Comparison of ENCODE assay signal across 8 cellular contexts in the genomic region with DNA sequence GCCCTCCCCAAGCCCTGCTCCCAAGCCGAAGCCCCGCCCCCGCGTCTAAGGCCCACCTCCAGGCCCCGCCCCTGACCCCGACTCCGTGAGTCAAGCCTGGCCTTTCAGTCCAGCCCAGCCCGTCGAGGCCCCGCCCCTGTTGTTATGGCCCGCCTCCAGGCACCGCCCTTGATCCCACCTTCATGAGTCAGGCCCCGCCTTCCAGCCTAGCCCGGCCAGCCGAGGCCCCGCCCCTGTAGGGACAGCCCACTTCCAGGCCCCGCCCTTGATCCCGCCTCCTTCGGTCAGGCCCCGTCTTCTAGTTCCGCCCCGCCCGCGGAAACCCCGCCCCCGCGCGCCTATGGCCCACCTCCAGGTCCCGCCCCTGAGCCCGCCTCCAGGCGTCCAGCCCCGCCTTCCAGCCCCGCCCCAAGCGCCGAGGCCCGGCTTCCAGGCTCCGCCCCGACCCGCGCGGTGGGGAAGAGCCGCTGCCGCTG. TPM values are rescaled to one million over a fixed set of nuclear protein-coding genes. Genes with fewer than 3 reads are reported as not detected.
DNase-seq lines count a peak whose midpoint lies in the region; ATAC-seq, FAIRE-seq and TF ChIP-seq lines count a peak whose summit lies in the region.

No MANE protein-coding gene starts in this region.

- peaks cover 5% of the 10 kb centered on the region; the same call in 1 of the 2 replicates for H3K9me3 Mint-ChIP-seq in WTC11

- POLR2A ChIA-PET in AG04450 (lab: Yijun Ruan, JAX) (interaction anchor here (0.7 to 1.4 kb wide), 4 partner anchors 21 to 164 kb away, joined by 3 to 5 read pairs (median 5); partner anchors contain the start of gene MORC3), WTC11 (lab: Charles Lee) (interaction anchor here (0.7 to 1.7 kb wide), 4 partner anchors 19 to 164 kb away, joined by 3 to 9 read pairs (median 8); partner anchors contain the start of gene MORC3)

- FAIRE-seq in bronchial epithelial cell (lab: Jason Lieb, UNC): no peak

- H3K9me3 ChIP-seq in AG04450 (ENCODE audit: control insufficient read depth, insufficient read depth, low read length) (no peaks in the 10 kb centered on the region; the same call in 1 of the 2 replicates), smooth muscle cell (replicated peaks; ENCODE audit: low read depth) (no peaks in the 10 kb centered on the region)

- no peaks in the 10 kb centered on the region for H3F3A ChIP-seq in smooth muscle cell (ENCODE audit: low read depth)

- ATAC-seq in GM18909 (IDR thresholded peaks at IDR 0.05; ENCODE audit: poor library complexity, unreplicated experiment) (peak; percentile 90), HG03196 (IDR thresholded peaks at IDR 0.05; ENCODE audit: unreplicated experiment) (peak; percentile 87), WTC11 (peak; percentile 94)

- H3K36me3 ChIP-seq in bronchial epithelial cell (ENCODE audit: control insufficient read depth, insufficient read depth, low read length): no peaks in the 10 kb centered on the region
- H3K36me3 ChIP-seq in smooth muscle cell (ENCODE audit: low read depth): no peaks in the 10 kb centered on the region

- no peak overlapping the region for H3K27ac ChIP-seq in AG04450 (ENCODE audit: low read depth, low read length)
- peak overlapping the region; percentile 87 for H3K27ac ChIP-seq in smooth muscle cell (ENCODE audit: low read depth)

- H4K20me1 ChIP-seq in smooth muscle cell (ENCODE audit: low read depth): no peaks in the 10 kb centered on the region

- peak overlapping the region; percentile 87 for H3K9ac ChIP-seq in smooth muscle cell (ENCODE audit: low read depth)

- WGBS in smooth muscle cell (ENCODE audit: low lambda C conversion rate): 0% methylated on average over 21 of the region's 43 CpGs

- H3K36me3 Mint-ChIP-seq in WTC11: no peaks in the 10 kb centered on the region

- H3K4me3 ChIP-seq in AG04450 (ENCODE audit: low read depth, low read length) (peak overlapping the region; percentile 81), bronchial epithelial cell (ENCODE audit: low read depth, low read length) (peak overlapping the region; percentile 76), smooth muscle cell (peak overlapping the region; percentile 98)

- peaks cover 38% of the 10 kb centered on the region for H3K27me3 Mint-ChIP-seq in WTC11 (ENCODE audit: low read depth)

- H3K27me3 ChIP-seq in AG04450 (ENCODE audit: control insufficient read depth, insufficient read depth, low read length): no peaks in the 10 kb centered on the region
- H3K27me3 ChIP-seq in bronchial epithelial cell (ENCODE audit: control insufficient read depth, insufficient read depth, low read length): no peaks in the 10 kb centered on the region
- no peaks in the 10 kb centered on the region for H3K27me3 ChIP-seq in smooth muscle cell (ENCODE audit: low read depth)

- no peaks in the 10 kb centered on the region for H3K4me1 ChIP-seq in smooth muscle cell (ENCODE audit: low read depth)

- peak overlapping the region; percentile 97 for H2AFZ ChIP-seq in smooth muscle cell (ENCODE audit: low read depth)

- peak overlapping the region; percentile 99 for H3K4me2 ChIP-seq in smooth muscle cell

- H3K4me1 Mint-ChIP-seq in WTC11: peaks cover 11% of the 10 kb centered on the region

- H3K27ac Mint-ChIP-seq in WTC11: no peak overlapping the region

- CTCF ChIA-PET in AG04450 (lab: Charles Lee): interaction anchor here (1.4 kb wide), 1 partner anchor 16 kb away, joined by 3 read pairs; no protein-coding TSS in a partner anchor
- CTCF ChIA-PET in WTC11 (lab: Charles Lee): interaction anchor here (0.7 to 1.9 kb wide), 4 partner anchors 14 to 175 kb away, joined by 3 to 19 read pairs (median 5); partner anchors contain the start of gene MORC3

- peak overlapping the region; percentile 73 for H3K4me3 Mint-ChIP-seq in WTC11

- TF ChIP-seq CTCF in AG04450 (IDR thresholded peaks at IDR 0.05; ENCODE audit: low read depth, low read length) (no peak), WTC11 (IDR thresholded peaks at IDR 0.05) (no peak), bronchial epithelial cell (IDR thresholded peaks at IDR 0.05; ENCODE audit: insufficient read depth, low read length, severe bottlenecking) (no peak), smooth muscle cell (IDR thresholded peaks at IDR 0.05; ENCODE audit: borderline replicate concordance, insufficient read depth, poor library complexity, severe bottlenecking) (no peak)

- no peaks in the 10 kb centered on the region for H3K79me2 ChIP-seq in smooth muscle cell (ENCODE audit: low read depth)

- DNase-seq in AG04450 (ENCODE audit: low read depth, low spot score) (peak; percentile 99), NCI-H2227 treated with DMSO at 0.1 percent for 48 hours (lab: John Stamatoyannopoulos, UW) (peak; percentile 96), WTC11 (ENCODE audit: low spot score) (peak; percentile 100), bronchial epithelial cell (ENCODE audit: low read depth) (peak; percentile 89), inferior parietal cortex (ENCODE audit: extremely low spot score) (peak; percentile 94), smooth muscle cell (lab: John Stamatoyannopoulos, UW; ENCODE audit: unreplicated experiment) (peak; percentile 100)

TF ChIP-seq in WTC11, 78 proteins besides CTCF, POLR2A, EP300 and RAD21:
- TF ChIP-seq, protein P1, sequence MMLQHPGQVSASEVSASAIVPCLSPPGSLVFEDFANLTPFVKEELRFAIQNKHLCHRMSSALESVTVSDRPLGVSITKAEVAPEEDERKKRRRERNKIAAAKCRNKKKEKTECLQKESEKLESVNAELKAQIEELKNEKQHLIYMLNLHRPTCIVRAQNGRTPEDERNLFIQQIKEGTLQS (CRISPR knock-in tag; conservative IDR thresholded peaks at IDR 0.05): no peak
- TF ChIP-seq SP1 (CRISPR knock-in tag; conservative IDR thresholded peaks at IDR 0.05): 0 out of 2 replicates have a peak, but pooled peaks have one; percentile 44

RNA-seq across cellular contexts. Expression of gene DOP1B, which starts 0.2 kb away (rescaled TPM):
- polyA plus RNA-seq in AG04450 (2011; rRNA removed) (7.3 and 8.9 TPM in 2 replicates), smooth muscle cell (3.2 and 8.8 TPM in 2 replicates)
- 11.9 and 12.9 TPM in 2 replicates for polyA minus RNA-seq in AG04450 (2011; rRNA and poly(A)+ RNA removed)
- total RNA-seq in WTC11 (2021) (8.3 to 11.4 TPM (median 9.1 TPM) in 3 replicates), bronchial epithelial cell (3.4 and 5.8 TPM in 2 replicates), smooth muscle cell (11.0 and 14.5 TPM in 2 replicates)

RNA-seq across cellular contexts. Expression of gene CBR3, which starts 21.5 kb away (rescaled TPM):
- polyA plus RNA-seq in AG04450 (2011; rRNA removed): 10.2 and 10.9 TPM in 2 replicates
- 2.2 and 3.0 TPM in 2 replicates for polyA minus RNA-seq in AG04450 (2011; rRNA and poly(A)+ RNA removed)
- total RNA-seq in WTC11 (2021): 4.2 to 12.9 TPM (median 5.2 TPM) in 3 replicates
- total RNA-seq in bronchial epithelial cell: 0.26 and 0.38 TPM in 2 replicates
- 3.3 and 3.5 TPM in 2 replicates for total RNA-seq in smooth muscle cell
- 0.78 and 2.9 TPM in 2 replicates for polyA plus RNA-seq in smooth muscle cell
